Comparison of ENCODE assay signal across 1 cellular context in the genomic region with DNA sequence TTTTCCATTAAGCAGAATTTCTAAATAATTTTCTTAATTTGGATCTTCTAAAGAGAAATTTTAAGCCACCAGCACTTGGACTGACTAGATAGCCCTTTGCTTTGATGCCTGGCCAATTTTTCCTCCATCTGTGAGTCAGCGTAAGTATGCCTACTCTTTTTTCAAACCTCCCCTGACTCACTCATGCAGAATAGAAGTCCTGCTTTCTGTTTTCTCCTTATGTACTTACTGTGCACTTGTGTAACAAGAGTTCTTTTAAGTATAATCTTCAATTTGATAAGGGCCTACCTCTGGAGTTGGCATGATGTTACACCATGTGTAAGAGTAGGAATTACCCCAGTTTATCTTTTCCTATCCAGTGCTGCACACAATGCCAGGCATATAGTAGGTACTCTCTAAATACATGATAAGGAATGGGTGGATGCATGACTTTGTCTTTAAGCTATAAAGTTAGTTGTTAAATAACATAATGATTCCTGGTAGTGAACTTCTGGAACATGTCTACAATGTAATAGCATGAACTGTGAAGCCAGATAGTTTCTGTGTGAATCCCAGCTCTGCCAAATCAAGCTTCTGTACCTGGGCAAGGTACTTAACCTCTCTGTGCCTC.
TF ChIP-seq lines count a peak whose summit lies in the region.

No MANE protein-coding gene starts in this region.

TF ChIP-seq in K562, 482 proteins besides CTCF, POLR2A, EP300 and RAD21 (continued from another document and continues in another):
- TF ChIP-seq CEBPG (CRISPR knock-in tag; IDR thresholded peaks at IDR 0.05), result no peak
- 0 out of 4 replicates have a peak, but pooled peaks of 1 of the 2 experiments have one; percentile 2 for TF ChIP-seq CEBPG (tag; conservative IDR thresholded peaks at IDR 0.05 in 1 of 2, IDR thresholded peaks at IDR 0.05 in 1 of 2)
- TF ChIP-seq ZNF354B (CRISPR knock-in tag; IDR thresholded peaks at IDR 0.05), result no peak
- no peak for TF ChIP-seq RBFOX2 (IDR thresholded peaks at IDR 0.05; ENCODE audit: low read depth, low read length)
- TF ChIP-seq POLR2AphosphoS5 (IDR thresholded peaks at IDR 0.05; ENCODE audit: control insufficient read depth, insufficient read depth, low read depth, low read length), result 0 out of 2 replicates have a peak, but pooled peaks have one; percentile 16
- TF ChIP-seq SAP30 (IDR thresholded peaks at IDR 0.05; ENCODE audit: borderline replicate concordance, insufficient read depth, low read depth, low read length, poor library complexity, severe bottlenecking), result no peak
- TF ChIP-seq, protein P1, sequence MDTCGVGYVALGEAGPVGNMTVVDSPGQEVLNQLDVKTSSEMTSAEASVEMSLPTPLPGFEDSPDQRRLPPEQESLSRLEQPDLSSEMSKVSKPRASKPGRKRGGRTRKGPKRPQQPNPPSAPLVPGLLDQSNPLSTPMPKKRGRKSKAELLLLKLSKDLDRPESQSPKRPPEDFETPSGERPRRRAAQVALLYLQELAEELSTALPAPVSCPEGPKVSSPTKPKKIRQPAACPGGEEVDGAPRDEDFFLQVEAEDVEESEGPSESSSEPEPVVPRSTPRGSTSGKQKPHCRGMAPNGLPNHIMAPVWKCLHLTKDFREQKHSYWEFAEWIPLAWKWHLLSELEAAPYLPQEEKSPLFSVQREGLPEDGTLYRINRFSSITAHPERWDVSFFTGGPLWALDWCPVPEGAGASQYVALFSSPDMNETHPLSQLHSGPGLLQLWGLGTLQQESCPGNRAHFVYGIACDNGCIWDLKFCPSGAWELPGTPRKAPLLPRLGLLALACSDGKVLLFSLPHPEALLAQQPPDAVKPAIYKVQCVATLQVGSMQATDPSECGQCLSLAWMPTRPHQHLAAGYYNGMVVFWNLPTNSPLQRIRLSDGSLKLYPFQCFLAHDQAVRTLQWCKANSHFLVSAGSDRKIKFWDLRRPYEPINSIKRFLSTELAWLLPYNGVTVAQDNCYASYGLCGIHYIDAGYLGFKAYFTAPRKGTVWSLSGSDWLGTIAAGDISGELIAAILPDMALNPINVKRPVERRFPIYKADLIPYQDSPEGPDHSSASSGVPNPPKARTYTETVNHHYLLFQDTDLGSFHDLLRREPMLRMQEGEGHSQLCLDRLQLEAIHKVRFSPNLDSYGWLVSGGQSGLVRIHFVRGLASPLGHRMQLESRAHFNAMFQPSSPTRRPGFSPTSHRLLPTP (IDR thresholded peaks at IDR 0.05; ENCODE audit: borderline replicate concordance, extremely low read depth, insufficient read length), result no peak
- no peak for TF ChIP-seq BCL6 (CRISPR knock-in tag; IDR thresholded peaks at IDR 0.05)
- no peak for TF ChIP-seq MLLT1 (IDR thresholded peaks at IDR 0.05)
- TF ChIP-seq SMAD3 (CRISPR knock-in tag; conservative IDR thresholded peaks at IDR 0.05), result no peak
- TF ChIP-seq DACH1 (IDR thresholded peaks at IDR 0.05; ENCODE audit: partially characterized antibody), result no peak
- TF ChIP-seq ZNF695 (CRISPR knock-in tag; IDR thresholded peaks at IDR 0.05), result no peak
- TF ChIP-seq, protein P2, sequence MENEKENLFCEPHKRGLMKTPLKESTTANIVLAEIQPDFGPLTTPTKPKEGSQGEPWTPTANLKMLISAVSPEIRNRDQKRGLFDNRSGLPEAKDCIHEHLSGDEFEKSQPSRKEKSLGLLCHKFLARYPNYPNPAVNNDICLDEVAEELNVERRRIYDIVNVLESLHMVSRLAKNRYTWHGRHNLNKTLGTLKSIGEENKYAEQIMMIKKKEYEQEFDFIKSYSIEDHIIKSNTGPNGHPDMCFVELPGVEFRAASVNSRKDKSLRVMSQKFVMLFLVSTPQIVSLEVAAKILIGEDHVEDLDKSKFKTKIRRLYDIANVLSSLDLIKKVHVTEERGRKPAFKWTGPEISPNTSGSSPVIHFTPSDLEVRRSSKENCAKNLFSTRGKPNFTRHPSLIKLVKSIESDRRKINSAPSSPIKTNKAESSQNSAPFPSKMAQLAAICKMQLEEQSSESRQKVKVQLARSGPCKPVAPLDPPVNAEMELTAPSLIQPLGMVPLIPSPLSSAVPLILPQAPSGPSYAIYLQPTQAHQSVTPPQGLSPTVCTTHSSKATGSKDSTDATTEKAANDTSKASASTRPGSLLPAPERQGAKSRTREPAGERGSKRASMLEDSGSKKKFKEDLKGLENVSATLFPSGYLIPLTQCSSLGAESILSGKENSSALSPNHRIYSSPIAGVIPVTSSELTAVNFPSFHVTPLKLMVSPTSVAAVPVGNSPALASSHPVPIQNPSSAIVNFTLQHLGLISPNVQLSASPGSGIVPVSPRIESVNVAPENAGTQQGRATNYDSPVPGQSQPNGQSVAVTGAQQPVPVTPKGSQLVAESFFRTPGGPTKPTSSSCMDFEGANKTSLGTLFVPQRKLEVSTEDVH (IDR thresholded peaks at IDR 0.05; ENCODE audit: low read depth, partially characterized antibody), result no peak
- no peak for TF ChIP-seq DDX20 (tag; IDR thresholded peaks at IDR 0.05; ENCODE audit: low read depth)
- no peak for TF ChIP-seq NKRF (IDR thresholded peaks at IDR 0.05; ENCODE audit: borderline replicate concordance)
- TF ChIP-seq MAFK (IDR thresholded peaks at IDR 0.05; ENCODE audit: low read length), result peak; percentile 26; the same call in 1 of the 2 replicates
- no peak for TF ChIP-seq RB1 (IDR thresholded peaks at IDR 0.05; ENCODE audit: low read depth)
- TF ChIP-seq ZNF23 (CRISPR knock-in tag; IDR thresholded peaks at IDR 0.05), result no peak
- TF ChIP-seq ADNP (tag; IDR thresholded peaks at IDR 0.05), result 0 out of 2 replicates have a peak, but pooled peaks have one; percentile 18
- no peak for TF ChIP-seq ARID3A (IDR thresholded peaks at IDR 0.05; ENCODE audit: borderline replicate concordance, low read depth, low read length)
- TF ChIP-seq ZNF347 (CRISPR knock-in tag; IDR thresholded peaks at IDR 0.05; ENCODE audit: low read depth), result no peak
- TF ChIP-seq, protein P3, sequence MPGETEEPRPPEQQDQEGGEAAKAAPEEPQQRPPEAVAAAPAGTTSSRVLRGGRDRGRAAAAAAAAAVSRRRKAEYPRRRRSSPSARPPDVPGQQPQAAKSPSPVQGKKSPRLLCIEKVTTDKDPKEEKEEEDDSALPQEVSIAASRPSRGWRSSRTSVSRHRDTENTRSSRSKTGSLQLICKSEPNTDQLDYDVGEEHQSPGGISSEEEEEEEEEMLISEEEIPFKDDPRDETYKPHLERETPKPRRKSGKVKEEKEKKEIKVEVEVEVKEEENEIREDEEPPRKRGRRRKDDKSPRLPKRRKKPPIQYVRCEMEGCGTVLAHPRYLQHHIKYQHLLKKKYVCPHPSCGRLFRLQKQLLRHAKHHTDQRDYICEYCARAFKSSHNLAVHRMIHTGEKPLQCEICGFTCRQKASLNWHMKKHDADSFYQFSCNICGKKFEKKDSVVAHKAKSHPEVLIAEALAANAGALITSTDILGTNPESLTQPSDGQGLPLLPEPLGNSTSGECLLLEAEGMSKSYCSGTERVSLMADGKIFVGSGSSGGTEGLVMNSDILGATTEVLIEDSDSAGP (CRISPR knock-in tag; IDR thresholded peaks at IDR 0.05), result no peak
- TF ChIP-seq KLF10 (CRISPR knock-in tag; IDR thresholded peaks at IDR 0.05), result no peak
- TF ChIP-seq ZNF79 (CRISPR knock-in tag; IDR thresholded peaks at IDR 0.05; ENCODE audit: low read depth), result no peak
- peak; percentile 65 for TF ChIP-seq SMARCA4 (IDR thresholded peaks at IDR 0.05)
- no peak for TF ChIP-seq ELF4 (CRISPR knock-in tag; IDR thresholded peaks at IDR 0.05)
- TF ChIP-seq ZNF740 (CRISPR knock-in tag; IDR thresholded peaks at IDR 0.05), result no peak
- TF ChIP-seq ZNF740 (tag; IDR thresholded peaks at IDR 0.05), result no peak
- no peak for TF ChIP-seq KDM4B (IDR thresholded peaks at IDR 0.05; ENCODE audit: borderline replicate concordance in 2 of 2, low read depth in 1 of 2)
- no peak for TF ChIP-seq ZNF232 (CRISPR knock-in tag; IDR thresholded peaks at IDR 0.05)
- no peak for TF ChIP-seq ZNF407 (IDR thresholded peaks at IDR 0.05; ENCODE audit: low read depth)
- TF ChIP-seq ETS2 (tag; IDR thresholded peaks at IDR 0.05; ENCODE audit: borderline replicate concordance, poor library complexity, severe bottlenecking), result no peak
- TF ChIP-seq E2F3 (CRISPR knock-in tag; IDR thresholded peaks at IDR 0.05), result no peak
